Comparison of ENCODE assay signal across 14 cellular contexts in the genomic region with DNA sequence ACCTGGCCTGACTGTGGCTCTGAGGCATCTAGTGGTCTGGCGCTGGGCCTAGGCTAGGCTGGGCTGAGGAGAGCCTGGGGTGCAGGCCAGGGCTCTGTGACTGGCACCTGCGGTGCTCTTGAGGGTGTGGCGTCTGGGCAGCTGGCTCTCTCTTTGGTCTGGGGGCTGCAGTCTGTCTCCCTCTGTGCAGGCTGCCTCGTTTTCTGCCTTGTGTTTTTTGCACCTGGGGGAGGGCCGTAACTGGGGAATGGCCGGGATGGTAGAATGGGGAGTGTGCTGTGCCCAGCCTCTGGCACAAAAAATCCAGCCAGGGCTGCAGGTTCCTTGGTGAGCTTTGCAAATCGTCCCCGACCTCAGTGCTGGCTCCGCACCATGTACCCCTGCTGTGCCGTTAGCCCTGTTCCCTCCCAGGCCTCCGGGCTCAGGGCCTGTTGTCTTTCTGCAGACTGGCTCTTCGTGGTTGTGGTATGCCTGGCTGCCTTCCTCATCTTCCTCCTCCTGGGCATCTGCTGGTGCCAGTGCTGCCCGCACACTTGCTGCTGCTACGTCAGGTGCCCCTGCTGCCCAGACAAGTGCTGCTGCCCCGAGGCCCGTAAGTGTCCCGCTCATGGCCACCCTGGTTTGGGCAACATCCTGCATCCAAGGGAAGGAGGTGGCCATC. TPM values are rescaled to one million over a fixed set of nuclear protein-coding genes. Genes with fewer than 3 reads are reported as not detected.
DNase-seq lines count a peak whose midpoint lies in the region; ATAC-seq, FAIRE-seq and TF ChIP-seq lines count a peak whose summit lies in the region.
"Had no signal": no experiment of that assay in that cellular context is flagged by ENCODE, and none has a peak within 500 bp of the region (broad histone marks: within the 10 kb centered on the region; RNA-seq: fewer than 3 reads in every experiment).

No MANE protein-coding gene starts in this region.

- no peaks in the 10 kb centered on the region for H3K9me3 ChIP-seq in BLaER1
- no peaks in the 10 kb centered on the region for H3K9me3 ChIP-seq in naive thymus-derived CD4-positive, alpha-beta T cell (ENCODE audit: control insufficient read depth in 2 of 3, low read length in 3 of 3)
- H3K9me3 ChIP-seq: heart right ventricle, upper lobe of left lung had no signal

- H3K27ac Mint-ChIP-seq in naive thymus-derived CD4-positive, alpha-beta T cell: peak overlapping the region in 6 of 9 donors; percentile 23 to 68 (median 59)

- H3K36me3 ChIP-seq in BLaER1: no peaks in the 10 kb centered on the region
- H3K36me3 ChIP-seq in naive thymus-derived CD4-positive, alpha-beta T cell (ENCODE audit: control insufficient read depth in 2 of 3, insufficient read depth in 3 of 3, low read length in 3 of 3): no peaks in the 10 kb centered on the region
- H3K36me3 ChIP-seq: heart right ventricle had no signal

- H3K4me1 ChIP-seq in BLaER1: peaks cover 69% of the 10 kb centered on the region
- peaks cover 9 to 11% of the 10 kb centered on the region in 2 donors for H3K4me1 ChIP-seq in naive thymus-derived CD4-positive, alpha-beta T cell (ENCODE audit: control insufficient read depth in 2 of 2, insufficient read depth in 2 of 2, low read length in 2 of 2)

- intact Hi-C loops in naive thymus-derived CD4-positive, alpha-beta T cell (cut with micrococcal nuclease): loop anchor here (10.0 kb wide), 2 partner anchors 203 to 383 kb away; partner anchors contain the start of genes COX6B1 (in 1 of the 2) and ETV2 (in 1 of the 2)

- POLR2A ChIA-PET in naive thymus-derived CD4-positive, alpha-beta T cell (lab: Charles Lee): interaction anchor here (1.0 to 2.0 kb wide), 8 partner anchors 10 to 85 kb away, joined by 3 to 6 read pairs (median 4); no protein-coding TSS in a partner anchor

- peaks cover 0 to 9% (median 0%) of the 10 kb centered on the region in 5 donors for H3K36me3 Mint-ChIP-seq in naive thymus-derived CD4-positive, alpha-beta T cell

- H3K4me1 Mint-ChIP-seq in naive thymus-derived CD4-positive, alpha-beta T cell: peaks cover 14 to 36% (median 28%) of the 10 kb centered on the region in 7 donors

- H3K27me3 Mint-ChIP-seq in naive thymus-derived CD4-positive, alpha-beta T cell: no peaks in the 10 kb centered on the region

- no peaks in the 10 kb centered on the region for H3K27me3 ChIP-seq in BLaER1
- H3K27me3 ChIP-seq in naive thymus-derived CD4-positive, alpha-beta T cell (ENCODE audit: control insufficient read depth in 2 of 2, insufficient read depth in 2 of 2, low read length in 2 of 2): no peaks in the 10 kb centered on the region
- H3K27me3 ChIP-seq: heart right ventricle, upper lobe of left lung had no signal

- no peak overlapping the region for H3K27ac ChIP-seq in BLaER1
- H3K27ac ChIP-seq in naive thymus-derived CD4-positive, alpha-beta T cell (ENCODE audit: low read depth, low read length): no peak overlapping the region
- H3K27ac ChIP-seq: heart right ventricle, upper lobe of left lung had no signal

- H3K4me3 Mint-ChIP-seq in naive thymus-derived CD4-positive, alpha-beta T cell: no peak overlapping the region

- no peak for TF ChIP-seq POLR2A in H54 (IDR thresholded peaks at IDR 0.05; ENCODE audit: low read depth, low read length)

- H3K4me3 ChIP-seq in BLaER1: no peak overlapping the region
- no peak overlapping the region for H3K4me3 ChIP-seq in naive thymus-derived CD4-positive, alpha-beta T cell (ENCODE audit: low read length)
- H3K4me3 ChIP-seq: heart right ventricle, upper lobe of left lung had no signal

- CTCF ChIA-PET in naive thymus-derived CD4-positive, alpha-beta T cell (lab: Charles Lee): no interaction called here

- H3K4me2 ChIP-seq in BLaER1: peak overlapping the region; percentile 36

- no peaks in the 10 kb centered on the region for H4K20me1 ChIP-seq in BLaER1

- ATAC-seq in naive thymus-derived CD4-positive, alpha-beta T cell: no peak

- H3K9me3 Mint-ChIP-seq in naive thymus-derived CD4-positive, alpha-beta T cell: peaks cover 0 to 4% (median 0%) of the 10 kb centered on the region in 11 donors

- FAIRE-seq in H54 (lab: Jason Lieb, UNC): no peak

- 0 out of 2 replicates have a peak overlapping the region, but pooled peaks have one; percentile 5 for H3K9ac ChIP-seq in BLaER1

- peak; percentile 71 for DNase-seq in H54 (ENCODE audit: insufficient read length, low spot score)
- peak; percentile 53 for DNase-seq in astrocyte of the hippocampus (ENCODE audit: low read depth, low spot score)
- DNase-seq in naive thymus-derived CD4-positive, alpha-beta T cell: peak in 1 of 9 donors; percentile 10
- no peak for DNase-seq in SKM-1 (lab: John Stamatoyannopoulos, UW; ENCODE audit: unreplicated experiment)
- DNase-seq in DMS153 treated with DMSO at 0.1 percent for 48 hours (lab: John Stamatoyannopoulos, UW; ENCODE audit: unreplicated experiment): no peak
- no peak for DNase-seq in NCI-H2081 (lab: John Stamatoyannopoulos, UW)
- no peak for DNase-seq in activated CD4-positive, alpha-beta T cell treated with anti-CD3 and anti-CD28 coated beads, Interleukin-2, amount 50 U/mL, for 1 hour
- DNase-seq: activated gamma-delta T cell, COR-L47, heart right ventricle, NCI-H1436, retina had no signal

RNA-seq across cellular contexts. Expression of gene USF2, which starts 6.5 kb away (rescaled TPM):
- 100 to 1,000 TPM; 145 to 256 (median 225) TPM for total RNA-seq in naive thymus-derived CD4-positive, alpha-beta T cell
- 1 to 10 TPM; 6.8 to 7.0 TPM for polyA plus RNA-seq in naive thymus-derived CD4-positive, alpha-beta T cell

RNA-seq across cellular contexts. Expression of gene LSR, which starts 13.4 kb away (rescaled TPM):
- 10 to 100 TPM in 4 of 5 experiments, 1 to 10 TPM in 1; 4.6 to 59.3 (median 25.1) TPM for total RNA-seq in naive thymus-derived CD4-positive, alpha-beta T cell
- 10 to 100 TPM; 23.4 to 39.1 TPM for polyA plus RNA-seq in naive thymus-derived CD4-positive, alpha-beta T cell

RNA-seq across cellular contexts. Expression of gene HAMP, which starts 20.1 kb away (rescaled TPM):
- 1 to 10 TPM in 2 of 5 experiments, under 1 TPM in 3; 0.44 to 2.5 (median 0.66) TPM for total RNA-seq in naive thymus-derived CD4-positive, alpha-beta T cell
- not detected for polyA plus RNA-seq in naive thymus-derived CD4-positive, alpha-beta T cell

RNA-seq across cellular contexts. Expression of gene MAG, which starts 29.7 kb away (rescaled TPM):
- total RNA-seq in naive thymus-derived CD4-positive, alpha-beta T cell: under 1 TPM in 1 of 5 experiments, not detected in 4; 0.29 TPM
- under 1 TPM in 1 of 2 donors, not detected in 1; 0.31 TPM for polyA plus RNA-seq in naive thymus-derived CD4-positive, alpha-beta T cell

RNA-seq across cellular contexts. Expression of gene FAM187B, which starts 33.7 kb away (rescaled TPM):
- total RNA-seq in naive thymus-derived CD4-positive, alpha-beta T cell: not detected
- not detected for polyA plus RNA-seq in naive thymus-derived CD4-positive, alpha-beta T cell
- total RNA-seq: upper lobe of left lung had no signal
- polyA plus RNA-seq: heart right ventricle had no signal

Comparison
In these comparisons a context has a peak if more than half of its experiments do, and no peak if none do; other contexts are left out.
1. DNase-seq: peak in H54 (single experiment) and astrocyte of the hippocampus (single experiment); none in SKM-1 (single experiment), DMS153 treated with DMSO at 0.1 percent for 48 hours (single experiment), NCI-H2081 (0 of 2) and activated CD4-positive, alpha-beta T cell treated with anti-CD3 and anti-CD28 coated beads, Interleukin-2, amount 50 U/mL, for 1 hour (single experiment).